Comparison of ENCODE assay signal across 8 cellular contexts in genomic region chr1:156281281-156282142, GRCh38. TPM values are rescaled to one million over a fixed set of nuclear protein-coding genes. Genes with fewer than 3 reads are reported as not detected.
DNase-seq lines count a peak whose midpoint lies in the region; ATAC-seq and TF ChIP-seq lines count a peak whose summit lies in the region.

No MANE protein-coding gene starts in this region.

- no peak for TF ChIP-seq POLR2A in body of pancreas (IDR thresholded peaks at IDR 0.05)

- peak; percentile 50 for DNase-seq in DMS53 (lab: John Stamatoyannopoulos, UW)
- DNase-seq in DMS53 treated with DMSO at 0.1 percent for 48 hours (lab: John Stamatoyannopoulos, UW; ENCODE audit: unreplicated experiment): no peak
- DNase-seq in SIG-M5 treated with dmso at 0.1 percent for 504 hours (lab: John Stamatoyannopoulos, UW; ENCODE audit: unreplicated experiment): peak; percentile 95
- DNase-seq in body of pancreas: peak in 1 of 4 donors; percentile 32
- DNase-seq in stimulated activated CD8-positive, alpha-beta memory T cell treated with anti-CD3 and anti-CD28 coated beads, Interleukin-12 subunit alpha, Interleukin-12 subunit beta, amount 100 ng/mL, for 4 hours (ENCODE audit: low read depth): peak; percentile 23

- H3K27me3 ChIP-seq in body of pancreas (no peaks in the 10 kb centered on the region), layer of hippocampus (ENCODE audit: control insufficient read depth, insufficient read depth, low read length) (no peaks in the 10 kb centered on the region)

- intact Hi-C loops in body of pancreas (cut with DNase I): no loop called here

- ATAC-seq in HG03025 (IDR thresholded peaks at IDR 0.05; ENCODE audit: low FRiP score, unreplicated experiment) (peak; percentile 9), body of pancreas (no peak), HG03378 (IDR thresholded peaks at IDR 0.05; ENCODE audit: unreplicated experiment) (no peak)

- peak overlapping the region; percentile 82 to 96 for H3K4me3 ChIP-seq in body of pancreas

- peaks cover 25% of the 10 kb centered on the region for H3K4me1 ChIP-seq in body of pancreas

- 17 to 18% methylated on average over 15 to 20 of the region's 20 CpGs for WGBS in body of pancreas, 2 donors

- no peak for TF ChIP-seq CTCF in body of pancreas (IDR thresholded peaks at IDR 0.05)

- H3K9me3 ChIP-seq in body of pancreas: no peaks in the 10 kb centered on the region

- H3K27ac ChIP-seq in body of pancreas (peak overlapping the region in 3 of 4 donors; percentile 81 to 92 (median 86)), layer of hippocampus (ENCODE audit: low read depth, low read length) (peak overlapping the region; percentile 95)

- H3K36me3 ChIP-seq in body of pancreas (replicated peaks in 1 of 2; ENCODE audit: insufficient read depth in 1 of 2, low read depth in 2 of 2): peaks cover 0 to 11% of the 10 kb centered on the region in 2 donors

RNA-seq across cellular contexts. Expression of gene SMG5, which starts 1.1 kb away (rescaled TPM):
- 10 to 100 TPM; 28.3 to 35.6 TPM for total RNA-seq in body of pancreas

RNA-seq across cellular contexts. Expression of gene TMEM79, which starts 2.6 kb away (rescaled TPM):
- total RNA-seq in body of pancreas: 1 to 10 TPM in 1 of 2 donors, not detected in 1; 2.3 TPM

RNA-seq across cellular contexts. Expression of gene GLMP, which starts 14.0 kb away (rescaled TPM):
- total RNA-seq in body of pancreas: 10 to 100 TPM; 16.5 to 24.4 TPM

RNA-seq across cellular contexts. Expression of gene VHLL, which starts 17.6 kb away (rescaled TPM):
- not detected for total RNA-seq in body of pancreas

RNA-seq across cellular contexts. Expression of gene PAQR6, which starts 33.7 kb away (rescaled TPM):
- total RNA-seq in body of pancreas: under 1 TPM in 1 of 2 donors, not detected in 1; 0.33 TPM
